In genomic region chr5:74034738-74035137, GRCh38 we compare ENCODE assay signal across 12 cellular contexts.
A peak's percentile ranks its signal among the peaks of the same experiment; 100 is the strongest.
DNase-seq lines count a peak whose midpoint lies in the region; ATAC-seq and TF ChIP-seq lines count a peak whose summit lies in the region.
"Had no signal": no experiment of that assay in that cellular context is flagged by ENCODE, and none has a peak within 500 bp of the region (broad histone marks: within the 10 kb centered on the region; RNA-seq: fewer than 3 reads in every experiment).

No MANE protein-coding gene starts in this region.

- no peaks in the 10 kb centered on the region for H3K27me3 ChIP-seq in gastrocnemius medialis
- H3K27me3 ChIP-seq: ovary, tibial artery had no signal

- H3K4me1 Mint-ChIP-seq in naive thymus-derived CD8-positive, alpha-beta T cell: peaks cover 0 to 4% (median under 1%) of the 10 kb centered on the region in 4 donors

- H3K4me3 Mint-ChIP-seq in naive thymus-derived CD8-positive, alpha-beta T cell: no peak overlapping the region
- H3K4me3 Mint-ChIP-seq: GM23338 had no signal

- TF ChIP-seq CTCF in HEK293 (tag by site-specific recombination; IDR thresholded peaks at IDR 0.05): no peak
- no peak for TF ChIP-seq CTCF in RWPE1 (conservative IDR thresholded peaks at IDR 0.05; ENCODE audit: low read depth)
- TF ChIP-seq CTCF in retinal pigment epithelial cell (conservative IDR thresholded peaks at IDR 0.05; ENCODE audit: low read depth, low read length): no peak
- no peak for TF ChIP-seq CTCF in gastrocnemius medialis (IDR thresholded peaks at IDR 0.05 in 4 of 5, conservative IDR thresholded peaks at IDR 0.05 in 1 of 5)

- DNase-seq in RWPE1 (ENCODE audit: low spot score): peak; percentile 94
- peak; percentile 89 for DNase-seq in epithelial cell of prostate (ENCODE audit: low read depth, low spot score)
- DNase-seq in retinal pigment epithelial cell (ENCODE audit: low read depth): peak; percentile 74
- DNase-seq in naive thymus-derived CD8-positive, alpha-beta T cell: no peak
- DNase-seq in NCI-H187 treated with DMSO at 0.1 percent for 48 hours (lab: John Stamatoyannopoulos, UW): no peak
- no peak for DNase-seq in gastrocnemius medialis
- DNase-seq in activated naive CD4-positive, alpha-beta T cell treated with Interleukin-2 at 50 U/mL for 16 hours: no peak
- DNase-seq: activated gamma-delta T cell treated with Interleukin-2 at 50 U/mL for 16 hours, ovary, tibial artery had no signal

- no peaks in the 10 kb centered on the region for H3K36me3 Mint-ChIP-seq in naive thymus-derived CD8-positive, alpha-beta T cell

- in situ Hi-C loops in gastrocnemius medialis (cut with MboI; ENCODE audit: low sequenced_read_pairs in 4 of 4): loop anchor here in 2 of 4 donors (5.0 to 25.0 kb wide), 2 partner anchors 603 to 613 kb away; partner anchors contain the start of gene ENC1 (in 1 of the 2)

- intact Hi-C loops in gastrocnemius medialis (cut with DNase I; ENCODE audit: low total_unique reads): loop anchor here (2.0 kb wide), 2 partner anchors 606 to 614 kb away; partner anchors contain the start of gene ENC1

- peaks cover 0 to 11% (median 3%) of the 10 kb centered on the region in 5 donors for H3K27me3 Mint-ChIP-seq in naive thymus-derived CD8-positive, alpha-beta T cell

- peaks cover 5% of the 10 kb centered on the region; the same call in 1 of the 2 replicates for H3K4me1 ChIP-seq in HEK293 (ENCODE audit: control insufficient read depth, insufficient read depth, low read length)
- H3K4me1 ChIP-seq in gastrocnemius medialis: peaks cover 0 to 6% of the 10 kb centered on the region in 2 donors
- H3K4me1 ChIP-seq: tibial artery had no signal

- H3K4me3 ChIP-seq in HEK293 (ENCODE audit: low read depth, low read length) (no peak overlapping the region), retinal pigment epithelial cell (ENCODE audit: low read length) (no peak overlapping the region), gastrocnemius medialis (no peak overlapping the region)
- H3K4me3 ChIP-seq: GM23338, ovary, tibial artery had no signal

- H3K9me3 ChIP-seq in HEK293 (ENCODE audit: control insufficient read depth, insufficient read depth, low read depth, low read length) (no peaks in the 10 kb centered on the region), gastrocnemius medialis (no peaks in the 10 kb centered on the region)
- H3K9me3 ChIP-seq: ovary, tibial artery had no signal

- H3K36me3 ChIP-seq in HEK293 (ENCODE audit: control insufficient read depth in 2 of 2, insufficient read depth in 1 of 2, low read length in 2 of 2) (no peaks in the 10 kb centered on the region), gastrocnemius medialis (no peaks in the 10 kb centered on the region)
- H3K36me3 ChIP-seq: ovary, tibial artery had no signal

- POLR2A ChIA-PET in HEK293 (lab: Yijun Ruan, JAX): interaction anchor here (1.9 kb wide), 1 partner anchor 606 kb away, joined by 7 read pairs; the partner anchor contains the start of gene ENC1
- POLR2A ChIA-PET in RWPE1 (lab: Yijun Ruan, JAX; ENCODE audit: low non-redundant PET): no interaction called here
- POLR2A ChIA-PET in naive thymus-derived CD8-positive, alpha-beta T cell (lab: Charles Lee): no interaction called here

- H3K27ac Mint-ChIP-seq in naive thymus-derived CD8-positive, alpha-beta T cell: no peak overlapping the region
- H3K27ac Mint-ChIP-seq: GM23338 had no signal

- no peaks in the 10 kb centered on the region for H3K9me3 Mint-ChIP-seq in naive thymus-derived CD8-positive, alpha-beta T cell
- H3K9me3 Mint-ChIP-seq: GM23338 had no signal

- no peak overlapping the region; the same call in 1 of the 2 replicates for H3K27ac ChIP-seq in HEK293 (ENCODE audit: extremely low read depth, low read depth, low read length)
- peak overlapping the region; percentile 69 for H3K27ac ChIP-seq in RWPE1
- H3K27ac ChIP-seq in epithelial cell of prostate: peak overlapping the region; percentile 78
- H3K27ac ChIP-seq in gastrocnemius medialis: no peak overlapping the region
- H3K27ac ChIP-seq: ovary, tibial artery had no signal

- ATAC-seq in naive thymus-derived CD8-positive, alpha-beta T cell: no peak
- no peak for ATAC-seq in gastrocnemius medialis

- TF ChIP-seq POLR2A in gastrocnemius medialis (IDR thresholded peaks at IDR 0.05): no peak

- CTCF ChIA-PET in HEK293 (lab: Yijun Ruan, JAX): interaction anchor here (0.6 to 2.2 kb wide), 22 partner anchors 8 to 616 kb away, joined by 3 to 14 read pairs (median 4); partner anchors contain the start of gene ENC1
- CTCF ChIA-PET in RWPE1 (lab: Yijun Ruan, JAX): interaction anchor here (0.6 to 1.3 kb wide), 8 partner anchors 55 to 1496 kb away, joined by 3 read pairs; no protein-coding TSS in a partner anchor

TF ChIP-seq in HEK293, 187 proteins besides CTCF, POLR2A, EP300 and RAD21:
- TF ChIP-seq ZNF280C (tag by site-specific recombination; IDR thresholded peaks at IDR 0.05): no peak
- TF ChIP-seq ZFHX2 (tag by site-specific recombination; conservative IDR thresholded peaks at IDR 0.05): peak; percentile 49; the same call in 1 of the 2 replicates
- TF ChIP-seq TRIM28 (IDR thresholded peaks at IDR 0.05; ENCODE audit: borderline replicate concordance, low read length): no peak
- no peak for TF ChIP-seq ZNF223 (tag by site-specific recombination; IDR thresholded peaks at IDR 0.05)
- 0 out of 2 replicates have a peak, but pooled peaks have one; percentile 7 for TF ChIP-seq EGR2 (tag by site-specific recombination; IDR thresholded peaks at IDR 0.05; ENCODE audit: low read depth)

Comparison
In these comparisons a context has a peak if more than half of its experiments do, and no peak if none do; other contexts are left out.
1. H3K27ac ChIP-seq: peak in RWPE1 (single experiment) and epithelial cell of prostate (single experiment); none in HEK293 (single experiment) and gastrocnemius medialis (0 of 4).
2. DNase-seq: peak in RWPE1 (single experiment), epithelial cell of prostate (single experiment) and retinal pigment epithelial cell (single experiment); none in naive thymus-derived CD8-positive, alpha-beta T cell (0 of 10), NCI-H187 treated with DMSO at 0.1 percent for 48 hours (single experiment), gastrocnemius medialis (0 of 2) and activated naive CD4-positive, alpha-beta T cell treated with Interleukin-2 at 50 U/mL for 16 hours (single experiment).